Comparison of ENCODE assay signal across 16 cellular contexts in genomic region chr9:85640425-85640824, GRCh38.
"Had no signal": no experiment of that assay in that cellular context is flagged by ENCODE, and none has a peak within 500 bp of the region (broad histone marks: within the 10 kb centered on the region; RNA-seq: fewer than 3 reads in every experiment).

No MANE protein-coding gene starts in this region.

- H3K27me3 ChIP-seq: adrenal gland, ovary, right lobe of liver, thyroid gland had no signal

- H3K4me1 Mint-ChIP-seq: activated CD4-positive, alpha-beta T cell treated with anti-CD3 and anti-CD28 coated beads for 36 hours; stimulated activated effector memory CD8-positive, alpha-beta T cell treated with anti-CD3 and anti-CD28 coated beads, Interleukin-12 subunit alpha, Interleukin-12 subunit beta, amount 100 ng/mL, for 72 hours had no signal

- H3K27ac Mint-ChIP-seq: activated CD4-positive, alpha-beta T cell treated with anti-CD3 and anti-CD28 coated beads for 36 hours; activated naive CD4-positive, alpha-beta T cell treated with anti-CD3 and anti-CD28 coated beads, Interleukin-2, amount 50 U/mL, for 72 hours; naive thymus-derived CD4-positive, alpha-beta T cell; stimulated activated effector memory CD8-positive, alpha-beta T cell treated with anti-CD3 and anti-CD28 coated beads, Interleukin-12 subunit alpha, Interleukin-12 subunit beta, amount 100 ng/mL, for 72 hours; T-helper 2 cell treated with Interferon-gamma antibody and Interleukin-4, amounts not matched to agents 5 μg/mL and 100 μg/mL, for 36 hours had no signal

- H3K4me1 ChIP-seq: adrenal gland, right lobe of liver, thyroid gland had no signal

- H3K36me3 ChIP-seq: adrenal gland, ovary, right lobe of liver, thyroid gland had no signal

- H3K36me3 Mint-ChIP-seq: activated naive CD4-positive, alpha-beta T cell treated with anti-CD3 and anti-CD28 coated beads, Interleukin-2, amount 50 U/mL, for 72 hours had no signal

- H3K4me3 ChIP-seq: adrenal gland, mucosa of descending colon, ovary, right lobe of liver, smooth muscle cell, thyroid gland had no signal

- H3K9me3 ChIP-seq: adrenal gland, mucosa of descending colon, ovary, right lobe of liver, thyroid gland had no signal

- H3K27ac ChIP-seq: adrenal gland, ovary, right lobe of liver, thyroid gland had no signal

- H3K9me3 Mint-ChIP-seq: activated naive CD4-positive, alpha-beta T cell treated with anti-CD3 and anti-CD28 coated beads, Interleukin-2, amount 50 U/mL, for 72 hours; naive thymus-derived CD4-positive, alpha-beta T cell; stimulated activated effector memory CD8-positive, alpha-beta T cell treated with anti-CD3 and anti-CD28 coated beads, Interleukin-12 subunit alpha, Interleukin-12 subunit beta, amount 100 ng/mL, for 72 hours; T-helper 2 cell treated with Interferon-gamma antibody and Interleukin-4, amounts not matched to agents 5 μg/mL and 100 μg/mL, for 36 hours had no signal

- H3K4me3 Mint-ChIP-seq: activated CD4-positive, alpha-beta T cell treated with anti-CD3 and anti-CD28 coated beads for 36 hours; naive thymus-derived CD4-positive, alpha-beta T cell; stimulated activated effector memory CD8-positive, alpha-beta T cell treated with anti-CD3 and anti-CD28 coated beads, Interleukin-12 subunit alpha, Interleukin-12 subunit beta, amount 100 ng/mL, for 72 hours; T-helper 2 cell treated with Interferon-gamma antibody and Interleukin-4, amounts not matched to agents 5 μg/mL and 100 μg/mL, for 36 hours had no signal

- H3K27me3 Mint-ChIP-seq: activated CD4-positive, alpha-beta T cell treated with anti-CD3 and anti-CD28 coated beads for 36 hours; naive thymus-derived CD4-positive, alpha-beta T cell had no signal

- ATAC-seq: activated CD4-positive, alpha-beta T cell treated with anti-CD3 and anti-CD28 coated beads for 36 hours; activated naive CD4-positive, alpha-beta T cell treated with anti-CD3 and anti-CD28 coated beads, Interleukin-2, amount 50 U/mL, for 72 hours; mucosa of descending colon; naive thymus-derived CD4-positive, alpha-beta T cell; right lobe of liver; stimulated activated effector memory CD8-positive, alpha-beta T cell treated with anti-CD3 and anti-CD28 coated beads, Interleukin-12 subunit alpha, Interleukin-12 subunit beta, amount 100 ng/mL, for 72 hours had no signal

- DNase-seq: activated CD4-positive, alpha-beta T cell treated with anti-CD3 and anti-CD28 coated beads for 36 hours; activated CD4-positive, alpha-beta T cell treated with anti-CD3 and anti-CD28 coated beads, Interleukin-2, amount 50 U/mL, for 48 hours; activated gamma-delta T cell; adrenal gland; head of caudate nucleus; mesenchymal stem cell; mucosa of descending colon; naive thymus-derived CD4-positive, alpha-beta T cell; ovary; right lobe of liver; stimulated activated CD4-positive, alpha-beta T cell treated with anti-CD3 and anti-CD28 coated beads, Interleukin-4, amount 100 ng/mL, for 24 hours; thyroid gland had no signal

- H3K4me2 ChIP-seq: smooth muscle cell had no signal
